ENCODE assay signal across 25 cellular contexts in the genomic region with DNA sequence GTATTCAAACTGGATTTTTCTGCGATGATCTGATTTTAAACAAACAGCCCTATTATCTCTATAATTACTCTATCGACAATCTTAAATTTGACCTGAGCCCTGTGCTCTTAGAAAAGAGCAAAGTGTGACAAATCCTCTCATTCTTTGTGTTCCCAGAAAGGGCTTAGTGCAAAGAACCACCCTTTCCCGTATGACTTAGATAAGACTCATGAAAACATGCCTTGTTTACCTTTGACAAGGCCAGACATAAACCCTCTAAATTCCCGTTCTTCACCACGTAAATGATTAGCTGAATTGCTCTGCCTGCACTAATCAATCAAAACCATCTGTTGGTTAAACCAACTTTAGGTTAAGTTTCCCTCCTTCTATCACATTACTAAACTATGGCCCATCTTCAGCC.
DNase-seq lines count a peak whose midpoint lies in the region; ATAC-seq and TF ChIP-seq lines count a peak whose summit lies in the region.
"Had no signal": no experiment of that assay in that cellular context is flagged by ENCODE, and none has a peak within 500 bp of the region (broad histone marks: within the 10 kb centered on the region; RNA-seq: fewer than 3 reads in every experiment).

No MANE protein-coding gene starts in this region.

- H3K27ac ChIP-seq in neural progenitor cell = peak overlapping the region; percentile 55
- H3K27ac ChIP-seq: GM23248, RWPE1 had no signal

- H3K27me3 Mint-ChIP-seq in neural progenitor cell (ENCODE audit: insufficient read depth, low read depth) = no peaks in the 10 kb centered on the region

- peaks cover 2% of the 10 kb centered on the region for H3K36me3 Mint-ChIP-seq in neural progenitor cell
- H3K36me3 Mint-ChIP-seq: CD14-positive monocyte; CD8-positive, alpha-beta memory T cell had no signal

- peak; percentile 68 for ATAC-seq in left lobe of liver
- ATAC-seq: K562, Panc1 had no signal

- no peaks in the 10 kb centered on the region for H4K20me1 ChIP-seq in neural progenitor cell (ENCODE audit: low read depth)

- H3K79me2 ChIP-seq in neural progenitor cell (ENCODE audit: low read depth) = no peaks in the 10 kb centered on the region

- TF ChIP-seq CTCF in neural progenitor cell (IDR thresholded peaks at IDR 0.05) = no peak

- no peak overlapping the region for H3K27ac Mint-ChIP-seq in neural progenitor cell
- H3K27ac Mint-ChIP-seq: CD14-positive monocyte; CD8-positive, alpha-beta memory T cell had no signal

- H2AFZ ChIP-seq in neural progenitor cell (replicated peaks) = no peak overlapping the region
- H2AFZ ChIP-seq: GM23248 had no signal

- H3K4me3 Mint-ChIP-seq in neural progenitor cell = no peak overlapping the region
- H3K4me3 Mint-ChIP-seq: CD14-positive monocyte; CD8-positive, alpha-beta memory T cell had no signal

- no peak overlapping the region for H3K4me3 ChIP-seq in neural progenitor cell
- H3K4me3 ChIP-seq: GM23248, K562 had no signal

- no peaks in the 10 kb centered on the region for H3K27me3 ChIP-seq in neural progenitor cell
- H3K27me3 ChIP-seq: BE2C had no signal

- H3K9me3 ChIP-seq in neural progenitor cell (ENCODE audit: low read depth) = no peaks in the 10 kb centered on the region
- H3K9me3 ChIP-seq: BE2C had no signal

- H3K4me1 Mint-ChIP-seq in neural progenitor cell = peaks cover 13% of the 10 kb centered on the region
- H3K4me1 Mint-ChIP-seq: CD14-positive monocyte; CD8-positive, alpha-beta memory T cell had no signal

- H3K4me2 ChIP-seq in neural progenitor cell = peak overlapping the region; percentile 72

- H3F3A ChIP-seq in neural progenitor cell (ENCODE audit: low read depth) = peaks cover 18% of the 10 kb centered on the region

- H3K9ac ChIP-seq in neural progenitor cell = no peak overlapping the region
- H3K9ac ChIP-seq: GM23248 had no signal

- peak; percentile 21 for DNase-seq in NCI-H748 (lab: John Stamatoyannopoulos, UW; ENCODE audit: unreplicated experiment)
- no peak for DNase-seq in NCI-H748 treated with DMSO at 0.1 percent for 48 hours (lab: John Stamatoyannopoulos, UW)
- DNase-seq in left lobe of liver (ENCODE audit: low spot score) = no peak
- peak; percentile 25 for DNase-seq in neural progenitor cell (ENCODE audit: low spot score)
- no peak for DNase-seq in activated effector memory CD4-positive, alpha-beta T cell treated with Interleukin-2 at 50 U/mL for 16 hours
- no peak for DNase-seq in DMS 273 (lab: John Stamatoyannopoulos, UW; ENCODE audit: unreplicated experiment)
- DNase-seq in activated T-cell treated with anti-CD3 and anti-CD28 coated beads, Interleukin-2, amount 50 U/mL, for 1 hour = no peak
- DNase-seq: 8988T; ACHN; BE2C; CD8-positive, alpha-beta memory T cell; GM23248; H7; Kasumi-1; NCI-H1105; NCI-H1436 treated with DMSO at 0.1 percent for 48 hours; NCI-H187 treated with DMSO at 0.1 percent for 48 hours; NCI-H2171 treated with DMSO at 0.1 percent for 48 hours; NCI-H345; NCI-H510A treated with DMSO at 0.1 percent for 48 hours; SHP77 had no signal

- no peaks in the 10 kb centered on the region for H3K36me3 ChIP-seq in neural progenitor cell
- H3K36me3 ChIP-seq: BE2C had no signal

- H3K4me1 ChIP-seq in neural progenitor cell = peaks cover 36% of the 10 kb centered on the region
- H3K4me1 ChIP-seq: BE2C had no signal

- H3K9me3 Mint-ChIP-seq in neural progenitor cell = peaks cover 5% of the 10 kb centered on the region

Comparison
In these comparisons a context has a peak if more than half of its experiments do, and no peak if none do; other contexts are left out.
1. DNase-seq: peak in NCI-H748 (single experiment) and neural progenitor cell (single experiment); none in NCI-H748 treated with DMSO at 0.1 percent for 48 hours (single experiment), left lobe of liver (single experiment), activated effector memory CD4-positive, alpha-beta T cell treated with Interleukin-2 at 50 U/mL for 16 hours (single experiment), DMS 273 (single experiment) and activated T-cell treated with anti-CD3 and anti-CD28 coated beads, Interleukin-2, amount 50 U/mL, for 1 hour (single experiment).